ENCODE assay signal across 1 cellular context in the genomic region with DNA sequence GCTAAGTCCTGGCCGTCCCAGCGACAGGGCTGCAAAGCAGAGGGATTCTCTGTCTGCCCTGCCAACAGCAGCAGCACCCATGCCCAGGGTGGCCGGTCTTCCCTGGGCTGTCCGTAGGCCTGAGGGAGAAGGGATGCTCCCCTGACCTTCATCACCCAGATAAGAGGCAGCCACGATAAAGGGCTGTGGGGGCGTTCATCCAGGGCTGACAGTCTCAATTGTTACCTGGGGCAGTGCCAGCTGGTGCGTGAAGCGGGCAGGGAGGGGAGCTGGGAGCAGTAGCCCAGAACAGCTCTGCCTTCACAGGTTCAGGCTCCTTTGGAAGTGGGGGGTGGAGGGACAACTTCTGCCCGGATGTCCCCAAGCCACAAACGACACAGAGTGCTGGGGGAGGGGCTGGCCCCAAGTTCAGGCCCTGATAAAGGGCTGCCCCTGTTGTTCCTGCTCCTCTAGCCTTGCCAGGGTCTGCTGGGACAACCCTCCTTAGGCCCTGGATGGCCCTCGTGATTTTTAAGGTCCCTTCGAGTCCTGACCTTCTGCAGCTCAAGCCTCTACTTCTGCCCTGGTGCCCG.
TF ChIP-seq lines count a peak whose summit lies in the region.

No MANE protein-coding gene starts in this region.

TF ChIP-seq in A549, 52 proteins besides CTCF, POLR2A, EP300 and RAD21 (continued from another document):
- TF ChIP-seq, protein P1, sequence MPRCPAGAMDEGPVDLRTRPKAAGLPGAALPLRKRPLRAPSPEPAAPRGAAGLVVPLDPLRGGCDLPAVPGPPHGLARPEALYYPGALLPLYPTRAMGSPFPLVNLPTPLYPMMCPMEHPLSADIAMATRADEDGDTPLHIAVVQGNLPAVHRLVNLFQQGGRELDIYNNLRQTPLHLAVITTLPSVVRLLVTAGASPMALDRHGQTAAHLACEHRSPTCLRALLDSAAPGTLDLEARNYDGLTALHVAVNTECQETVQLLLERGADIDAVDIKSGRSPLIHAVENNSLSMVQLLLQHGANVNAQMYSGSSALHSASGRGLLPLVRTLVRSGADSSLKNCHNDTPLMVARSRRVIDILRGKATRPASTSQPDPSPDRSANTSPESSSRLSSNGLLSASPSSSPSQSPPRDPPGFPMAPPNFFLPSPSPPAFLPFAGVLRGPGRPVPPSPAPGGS (IDR thresholded peaks at IDR 0.05), result no peak
- TF ChIP-seq HEYL (CRISPR knock-in tag; IDR thresholded peaks at IDR 0.05), result no peak
